In genomic region chr2:59690849-59691248, GRCh38 we compare ENCODE assay signal across 17 cellular contexts.
DNase-seq lines count a peak whose midpoint lies in the region; ATAC-seq and TF ChIP-seq lines count a peak whose summit lies in the region.
"Had no signal": no experiment of that assay in that cellular context is flagged by ENCODE, and none has a peak within 500 bp of the region (broad histone marks: within the 10 kb centered on the region; RNA-seq: fewer than 3 reads in every experiment).

No MANE protein-coding gene starts in this region.

- H3K4me2 ChIP-seq in hepatocyte: no peak overlapping the region
- H3K4me2 ChIP-seq: A549 had no signal

- no peak overlapping the region for H2AFZ ChIP-seq in hepatocyte

- H3K9me2 ChIP-seq in hepatocyte (replicated peaks; ENCODE audit: insufficient read depth): no peaks in the 10 kb centered on the region

- H4K20me1 ChIP-seq in hepatocyte (ENCODE audit: insufficient read depth, poor library complexity, severe bottlenecking): no peaks in the 10 kb centered on the region

- H3K4me3 ChIP-seq in right atrium auricular region: no peak overlapping the region
- H3K4me3 ChIP-seq in heart left ventricle: no peak overlapping the region
- H3K4me3 ChIP-seq in thyroid gland (replicated peaks in 1 of 3): no peak overlapping the region
- no peak overlapping the region for H3K4me3 ChIP-seq in hepatocyte
- H3K4me3 ChIP-seq: A549 had no signal

- H3K36me3 ChIP-seq in right atrium auricular region (no peaks in the 10 kb centered on the region), heart left ventricle (no peaks in the 10 kb centered on the region), thyroid gland (no peaks in the 10 kb centered on the region), hepatocyte (replicated peaks; ENCODE audit: insufficient read depth, low read depth) (no peaks in the 10 kb centered on the region)
- H3K36me3 ChIP-seq: BE2C had no signal

- H3K79me2 ChIP-seq in hepatocyte: no peaks in the 10 kb centered on the region

- no peaks in the 10 kb centered on the region for H3K4me1 ChIP-seq in right atrium auricular region
- H3K4me1 ChIP-seq in heart left ventricle: no peaks in the 10 kb centered on the region
- peaks cover 4 to 7% of the 10 kb centered on the region in 2 donors for H3K4me1 ChIP-seq in thyroid gland
- H3K4me1 ChIP-seq in hepatocyte (ENCODE audit: insufficient read depth): no peaks in the 10 kb centered on the region
- H3K4me1 ChIP-seq: A549, BE2C had no signal

- TF ChIP-seq POLR2A in heart left ventricle (IDR thresholded peaks at IDR 0.05): no peak
- TF ChIP-seq POLR2A in thyroid gland (IDR thresholded peaks at IDR 0.05): no peak

- peak; percentile 69 for ATAC-seq in Right ventricle myocardium inferior
- peak in 3 of 4 donors; percentile 36 to 66 (median 39) for ATAC-seq in heart left ventricle
- ATAC-seq in stimulated activated naive CD8-positive, alpha-beta T cell treated with anti-CD3 and anti-CD28 coated beads, Interleukin-15, Interleukin-2, amounts not matched to agents 100 U/mL and 50 U/mL, for 24 hours: no peak
- ATAC-seq: A549, HCT116 had no signal

- intact Hi-C loops in Right ventricle myocardium inferior (cut with DNase I) (no loop called here), heart left ventricle (cut with DNase I) (no loop called here), thyroid gland (cut with DNase I) (no loop called here)

- H3K27me3 ChIP-seq in right atrium auricular region (no peaks in the 10 kb centered on the region), heart left ventricle (no peaks in the 10 kb centered on the region), thyroid gland (no peaks in the 10 kb centered on the region), hepatocyte (no peaks in the 10 kb centered on the region)
- H3K27me3 ChIP-seq: BE2C had no signal

- H3K27ac ChIP-seq in right atrium auricular region: no peak overlapping the region
- H3K27ac ChIP-seq in heart left ventricle: no peak overlapping the region
- H3K27ac ChIP-seq in thyroid gland: no peak overlapping the region
- no peak overlapping the region for H3K27ac ChIP-seq in hepatocyte
- H3K27ac ChIP-seq: A549, HL-60 had no signal

- H3K9me3 ChIP-seq in right atrium auricular region: peaks cover 0 to 8% of the 10 kb centered on the region in 2 donors
- H3K9me3 ChIP-seq in heart left ventricle: peaks cover 0 to 12% (median 7%) of the 10 kb centered on the region in 12 donors
- H3K9me3 ChIP-seq in thyroid gland: no peaks in the 10 kb centered on the region
- no peaks in the 10 kb centered on the region for H3K9me3 ChIP-seq in hepatocyte (ENCODE audit: low read depth)
- H3K9me3 ChIP-seq: BE2C had no signal

- DNase-seq in Right ventricle myocardium inferior (ENCODE audit: missing footprints) (no peak), right atrium auricular region (ENCODE audit: low spot score) (no peak), DMS79 treated with DMSO at 0.1 percent for 48 hours (lab: John Stamatoyannopoulos, UW) (peak; percentile 53), heart left ventricle (no peak), thyroid gland (peak; percentile 62 to 74), hepatocyte (ENCODE audit: low spot score) (no peak)
- no peak for DNase-seq in stimulated activated naive CD8-positive, alpha-beta T cell treated with anti-CD3 and anti-CD28 coated beads, Interleukin-15, Interleukin-2, amounts not matched to agents 100 U/mL and 50 U/mL, for 24 hours
- DNase-seq: BE2C, KBM-7, MM.1S, NCI-H1048, NCI-H1436 treated with DMSO at 0.1 percent for 48 hours, NCI-H2081, NCI-H748 treated with DMSO at 0.1 percent for 48 hours had no signal

- 64 to 76% (median 68%) methylated on average over 4 of the region's 4 CpGs for WGBS in heart left ventricle, 4 donors
- 29 to 47% methylated on average over 4 of the region's 4 CpGs for WGBS in thyroid gland, 2 donors
- WGBS in hepatocyte (ENCODE audit: low lambda C conversion rate, missing lambda C conversion rate): 91% methylated on average over 4 of the region's 4 CpGs

- no peak for TF ChIP-seq CTCF in right atrium auricular region (IDR thresholded peaks at IDR 0.05)
- no peak for TF ChIP-seq CTCF in heart left ventricle (IDR thresholded peaks at IDR 0.05)
- TF ChIP-seq CTCF in thyroid gland (IDR thresholded peaks at IDR 0.05): no peak
- TF ChIP-seq CTCF in hepatocyte (IDR thresholded peaks at IDR 0.05; ENCODE audit: poor library complexity): no peak

Comparison
In these comparisons a context has a peak if more than half of its experiments do, and no peak if none do; other contexts are left out.
1. DNase-seq: peak in DMS79 treated with DMSO at 0.1 percent for 48 hours (single experiment) and thyroid gland (2 of 2); none in Right ventricle myocardium inferior (single experiment), right atrium auricular region (single experiment), heart left ventricle (0 of 5), hepatocyte (single experiment) and stimulated activated naive CD8-positive, alpha-beta T cell treated with anti-CD3 and anti-CD28 coated beads, Interleukin-15, Interleukin-2, amounts not matched to agents 100 U/mL and 50 U/mL, for 24 hours (single experiment).